ENCODE assay signal across 7 cellular contexts in genomic region chr1:155967410-155968400, GRCh38. TPM values are rescaled to one million over a fixed set of nuclear protein-coding genes. Genes with fewer than 3 reads are reported as not detected.
DNase-seq lines count a peak whose midpoint lies in the region; ATAC-seq and TF ChIP-seq lines count a peak whose summit lies in the region.
"Had no signal": no experiment of that assay in that cellular context is flagged by ENCODE, and none has a peak within 500 bp of the region (broad histone marks: within the 10 kb centered on the region; RNA-seq: fewer than 3 reads in every experiment).

No MANE protein-coding gene starts in this region.

- H2AFZ ChIP-seq in neural progenitor cell (replicated peaks), result no peak overlapping the region

- H3K27ac Mint-ChIP-seq in chondrocyte (ENCODE audit: unreplicated experiment) (peak overlapping the region; percentile 49), neural progenitor cell (peak overlapping the region; percentile 70)

- TF ChIP-seq CTCF in chondrocyte (IDR thresholded peaks at IDR 0.05), result no peak
- TF ChIP-seq CTCF in neural progenitor cell (IDR thresholded peaks at IDR 0.05), result no peak

- H3K27me3 Mint-ChIP-seq in chondrocyte (ENCODE audit: low read depth) (no peaks in the 10 kb centered on the region), neural progenitor cell (ENCODE audit: insufficient read depth, low read depth) (peaks cover 13% of the 10 kb centered on the region)

- H3F3A ChIP-seq in neural progenitor cell (ENCODE audit: low read depth), result no peaks in the 10 kb centered on the region

- no peaks in the 10 kb centered on the region for H3K27me3 ChIP-seq in neural progenitor cell

- H3K4me1 Mint-ChIP-seq in chondrocyte (ENCODE audit: low read depth) (peaks cover 60% of the 10 kb centered on the region), neural progenitor cell (peaks cover 52% of the 10 kb centered on the region)

- H3K36me3 Mint-ChIP-seq in chondrocyte (ENCODE audit: low read depth) (peaks cover 39% of the 10 kb centered on the region), neural progenitor cell (peaks cover 31% of the 10 kb centered on the region)

- no peak overlapping the region for H3K4me3 ChIP-seq in neural progenitor cell

- peaks cover 89% of the 10 kb centered on the region for H3K36me3 ChIP-seq in KOPT-K1 (ENCODE audit: insufficient read depth, low read length)
- H3K36me3 ChIP-seq in neural progenitor cell, result no peaks in the 10 kb centered on the region

- peaks cover 46% of the 10 kb centered on the region for H3K4me1 ChIP-seq in neural progenitor cell

- peak overlapping the region; percentile 64 for H3K4me2 ChIP-seq in neural progenitor cell

- no peak for ATAC-seq in HG02884 (IDR thresholded peaks at IDR 0.05; ENCODE audit: unreplicated experiment)

- H3K9me3 Mint-ChIP-seq in chondrocyte (ENCODE audit: low read depth), result no peaks in the 10 kb centered on the region
- no peaks in the 10 kb centered on the region for H3K9me3 Mint-ChIP-seq in neural progenitor cell

- peaks cover 77% of the 10 kb centered on the region for H4K20me1 ChIP-seq in neural progenitor cell (ENCODE audit: low read depth)

- DNase-seq in chondrocyte (ENCODE audit: low spot score), result no peak
- DNase-seq in neural progenitor cell (ENCODE audit: low spot score), result no peak
- DNase-seq in cerebellum (ENCODE audit: low spot score), result no peak
- no peak for DNase-seq in DMS 273 treated with DMSO at 0.1 percent for 48 hours (lab: John Stamatoyannopoulos, UW)
- DNase-seq: activated CD8-positive, alpha-beta memory T cell treated with anti-CD3 and anti-CD28 coated beads for 24 hours had no signal

- H3K4me3 Mint-ChIP-seq in chondrocyte (ENCODE audit: unreplicated experiment) (no peak overlapping the region), neural progenitor cell (peak overlapping the region; percentile 55)

- H3K79me2 ChIP-seq in neural progenitor cell (ENCODE audit: low read depth), result peaks cover 71% of the 10 kb centered on the region

- H3K9me3 ChIP-seq in KOPT-K1 (ENCODE audit: insufficient read depth, low read length, poor library complexity, severe bottlenecking) (no peaks in the 10 kb centered on the region), neural progenitor cell (ENCODE audit: low read depth) (no peaks in the 10 kb centered on the region)

- H3K27ac ChIP-seq in KOPT-K1 (ENCODE audit: low read depth, low read length, poor library complexity, severe bottlenecking) (peak overlapping the region; percentile 19), neural progenitor cell (peak overlapping the region; percentile 65)

- peak overlapping the region; percentile 4 for H3K9ac ChIP-seq in neural progenitor cell

RNA-seq across cellular contexts. Expression of gene ARHGEF2, which starts 10.6 kb away (rescaled TPM):
- total RNA-seq in chondrocyte (50.0 to 214 TPM (median 203 TPM) in 3 replicates), neural progenitor cell (ENCODE audit: low replicate concordance) (79.7 and 108 TPM in 2 replicates), cerebellum (78.8 TPM)

RNA-seq across cellular contexts. Expression of gene RXFP4, which starts 26.3 kb away (rescaled TPM):
- total RNA-seq in chondrocyte, result not detected in 3 replicates
- not detected in 2 replicates for total RNA-seq in neural progenitor cell (ENCODE audit: low replicate concordance)
- total RNA-seq in cerebellum, result not detected

RNA-seq across cellular contexts. Expression of gene KHDC4, which starts 33.5 kb away (rescaled TPM):
- total RNA-seq in chondrocyte (32.3 to 43.2 TPM (median 35.2 TPM) in 3 replicates), neural progenitor cell (ENCODE audit: low replicate concordance) (91.5 and 91.9 TPM in 2 replicates), cerebellum (43.2 TPM)

RNA-seq across cellular contexts. Expression of gene SSR2, which starts 53.0 kb away (rescaled TPM):
- total RNA-seq in chondrocyte (233 to 257 TPM (median 238 TPM) in 3 replicates), neural progenitor cell (ENCODE audit: low replicate concordance) (293 and 314 TPM in 2 replicates), cerebellum (119 TPM)

RNA-seq across cellular contexts. Expression of gene RIT1, which starts 56.6 kb away (rescaled TPM):
- total RNA-seq in chondrocyte (39.8 to 52.2 TPM (median 51.4 TPM) in 3 replicates), neural progenitor cell (ENCODE audit: low replicate concordance) (41.5 and 51.3 TPM in 2 replicates), cerebellum (26.2 TPM)
